20 cellular contexts compared by ENCODE assay signal in genomic region chr9:117757566-117757965, GRCh38.
"Had no signal": no experiment of that assay in that cellular context is flagged by ENCODE, and none has a peak within 500 bp of the region (broad histone marks: within the 10 kb centered on the region; RNA-seq: fewer than 3 reads in every experiment).

No MANE protein-coding gene starts in this region.

- DNase-seq: cortex of kidney; dorsolateral prefrontal cortex; effector CD8-positive, alpha-beta T cell; foreskin melanocyte; head of caudate nucleus; hippocampal formation; left colon; mesendoderm; naive B cell; ovary; right cardiac atrium; stimulated activated CD4-positive, alpha-beta T cell treated with anti-CD3 and anti-CD28 coated beads, Interleukin-4, amount 100 ng/mL, for 1 hour; stimulated activated CD8-positive, alpha-beta memory T cell treated with anti-CD3 and anti-CD28 coated beads, Interleukin-4, amount 100 ng/mL, for 48 hours; stimulated activated naive CD8-positive, alpha-beta T cell treated with anti-CD3 and anti-CD28 coated beads, Interleukin-15, Interleukin-2, amounts not matched to agents 100 U/mL and 50 U/mL, for 24 hours; thyroid gland had no signal

- H3K27ac Mint-ChIP-seq: naive B cell; nephron; stimulated activated effector memory CD8-positive, alpha-beta T cell treated with anti-CD3 and anti-CD28 coated beads, Interleukin-12 subunit alpha, Interleukin-12 subunit beta, amount 100 ng/mL, for 72 hours had no signal

- ATAC-seq: left colon; right cardiac atrium; stimulated activated effector memory CD8-positive, alpha-beta T cell treated with anti-CD3 and anti-CD28 coated beads, Interleukin-12 subunit alpha, Interleukin-12 subunit beta, amount 100 ng/mL, for 72 hours; stimulated activated naive CD8-positive, alpha-beta T cell treated with anti-CD3 and anti-CD28 coated beads, Interleukin-15, Interleukin-2, amounts not matched to agents 100 U/mL and 50 U/mL, for 24 hours had no signal

- H3K9me3 ChIP-seq: neutrophil, ovary, suprapubic skin, thyroid gland had no signal

- H3K36me3 ChIP-seq: neutrophil, ovary, suprapubic skin, thyroid gland had no signal

- H3K9me3 Mint-ChIP-seq: nephron; stimulated activated effector memory CD8-positive, alpha-beta T cell treated with anti-CD3 and anti-CD28 coated beads, Interleukin-12 subunit alpha, Interleukin-12 subunit beta, amount 100 ng/mL, for 72 hours had no signal

- H3K4me3 Mint-ChIP-seq: naive B cell; nephron; stimulated activated effector memory CD8-positive, alpha-beta T cell treated with anti-CD3 and anti-CD28 coated beads, Interleukin-12 subunit alpha, Interleukin-12 subunit beta, amount 100 ng/mL, for 72 hours had no signal

- H3K4me2 ChIP-seq: smooth muscle cell had no signal

- H3K4me1 Mint-ChIP-seq: naive B cell; nephron; stimulated activated effector memory CD8-positive, alpha-beta T cell treated with anti-CD3 and anti-CD28 coated beads, Interleukin-12 subunit alpha, Interleukin-12 subunit beta, amount 100 ng/mL, for 72 hours had no signal

- H3K4me1 ChIP-seq: suprapubic skin, thyroid gland had no signal

- H3K27me3 ChIP-seq: dorsolateral prefrontal cortex, neutrophil, ovary, suprapubic skin, thyroid gland had no signal

- H3K27ac ChIP-seq: dorsolateral prefrontal cortex, neutrophil, ovary, suprapubic skin, thyroid gland had no signal

- H3K4me3 ChIP-seq: dorsolateral prefrontal cortex, ovary, smooth muscle cell, suprapubic skin, thyroid gland had no signal

- H3K36me3 Mint-ChIP-seq: stimulated activated effector memory CD8-positive, alpha-beta T cell treated with anti-CD3 and anti-CD28 coated beads, Interleukin-12 subunit alpha, Interleukin-12 subunit beta, amount 100 ng/mL, for 72 hours had no signal
